ENCODE assay signal across 13 cellular contexts in genomic region chr10:31622993-31623392, GRCh38.
A peak's percentile ranks its signal among the peaks of the same experiment; 100 is the strongest.
DNase-seq lines count a peak whose midpoint lies in the region; TF ChIP-seq lines count a peak whose summit lies in the region.
"Had no signal": no experiment of that assay in that cellular context is flagged by ENCODE, and none has a peak within 500 bp of the region (broad histone marks: within the 10 kb centered on the region; RNA-seq: fewer than 3 reads in every experiment).

No MANE protein-coding gene starts in this region.

- H3K27me3 ChIP-seq in ascending aorta: no peaks in the 10 kb centered on the region
- H3K27me3 ChIP-seq in cardiac muscle cell: no peaks in the 10 kb centered on the region
- H3K27me3 ChIP-seq in skeletal muscle tissue (ENCODE audit: control insufficient read depth in 3 of 3, insufficient read depth in 3 of 3, low read length in 3 of 3): no peaks in the 10 kb centered on the region
- H3K27me3 ChIP-seq: ovary had no signal

- intact Hi-C loops in ascending aorta (cut with DNase I): no loop called here

- no peak overlapping the region for H3K9ac ChIP-seq in skeletal muscle tissue (ENCODE audit: low read depth in 1 of 3, low read length in 3 of 3)

- H3K4me1 Mint-ChIP-seq in endothelial cell (ENCODE audit: unreplicated experiment): peaks cover 15% of the 10 kb centered on the region
- H3K4me1 Mint-ChIP-seq: activated naive CD8-positive, alpha-beta T cell treated with anti-CD3 and anti-CD28 coated beads, Interleukin-2, amount 50 U/mL, for 24 hours; CD4-positive, alpha-beta memory T cell; stimulated activated memory B cell treated with anti-CD40 and anti-IgM and Interleukin-4, amounts not matched to agents 10 μg/mL and 1 μg/mL and 100 μg/mL, for 72 hours had no signal

- H3K4me1 ChIP-seq in ascending aorta (peaks cover 8 to 18% of the 10 kb centered on the region in 2 donors), cardiac muscle cell (ENCODE audit: low read depth) (no peaks in the 10 kb centered on the region), skeletal muscle tissue (ENCODE audit: control insufficient read depth in 3 of 3, insufficient read depth in 3 of 3, low read length in 3 of 3) (peaks cover 30 to 47% (median 39%) of the 10 kb centered on the region in 3 donors)

- TF ChIP-seq CTCF in ascending aorta (IDR thresholded peaks at IDR 0.05): peak in 1 of 3 experiments; percentile 11
- TF ChIP-seq CTCF in cardiac muscle cell (IDR thresholded peaks at IDR 0.05; ENCODE audit: low read depth, low read length): peak; percentile 39
- no peak for TF ChIP-seq CTCF in endothelial cell (IDR thresholded peaks at IDR 0.05; ENCODE audit: unreplicated experiment)

- peaks cover 3% of the 10 kb centered on the region for H3K27me3 Mint-ChIP-seq in endothelial cell (ENCODE audit: unreplicated experiment)
- H3K27me3 Mint-ChIP-seq: activated naive CD8-positive, alpha-beta T cell treated with anti-CD3 and anti-CD28 coated beads, Interleukin-2, amount 50 U/mL, for 24 hours had no signal

- DNase-seq in ELR (ENCODE audit: low read depth): peak; percentile 18
- DNase-seq in ascending aorta (ENCODE audit: low spot score in 2 of 2): no peak
- peak in 1 of 2 donors; percentile 92 for DNase-seq in cardiac muscle cell (ENCODE audit: low read depth in 1 of 2, low spot score in 1 of 2)
- no peak for DNase-seq in NCI-H345 (lab: John Stamatoyannopoulos, UW)
- DNase-seq in HuH-7.5 (ENCODE audit: low spot score): no peak
- no peak for DNase-seq in endothelial cell (ENCODE audit: low spot score)
- DNase-seq in NCI-H1092 (lab: John Stamatoyannopoulos, UW): no peak
- DNase-seq: activated naive CD8-positive, alpha-beta T cell treated with anti-CD3 and anti-CD28 coated beads, Interleukin-2, amount 50 U/mL, for 24 hours; CD4-positive, alpha-beta memory T cell; effector CD4-positive, alpha-beta T cell; ovary had no signal

- H3K9me3 ChIP-seq in ascending aorta: peaks cover 0 to 26% of the 10 kb centered on the region in 2 donors
- no peaks in the 10 kb centered on the region for H3K9me3 ChIP-seq in cardiac muscle cell (ENCODE audit: low read depth)
- no peaks in the 10 kb centered on the region for H3K9me3 ChIP-seq in skeletal muscle tissue (ENCODE audit: control insufficient read depth in 3 of 3, low read length in 3 of 3)
- H3K9me3 ChIP-seq: ovary had no signal

- peaks cover 8% of the 10 kb centered on the region for H3K9me3 Mint-ChIP-seq in endothelial cell (ENCODE audit: unreplicated experiment)

- H3K4me3 ChIP-seq in ascending aorta (no peak overlapping the region), cardiac muscle cell (no peak overlapping the region), skeletal muscle tissue (ENCODE audit: low read length in 3 of 3) (peak overlapping the region in 1 of 3 donors; percentile 17)
- H3K4me3 ChIP-seq: ovary had no signal

- no peak overlapping the region for H3K27ac Mint-ChIP-seq in endothelial cell (ENCODE audit: unreplicated experiment)
- H3K27ac Mint-ChIP-seq: activated naive CD8-positive, alpha-beta T cell treated with anti-CD3 and anti-CD28 coated beads, Interleukin-2, amount 50 U/mL, for 24 hours; CD4-positive, alpha-beta memory T cell; stimulated activated memory B cell treated with anti-CD40 and anti-IgM and Interleukin-4, amounts not matched to agents 10 μg/mL and 1 μg/mL and 100 μg/mL, for 72 hours had no signal

- no peaks in the 10 kb centered on the region for H3K36me3 ChIP-seq in ascending aorta
- no peaks in the 10 kb centered on the region for H3K36me3 ChIP-seq in cardiac muscle cell
- H3K36me3 ChIP-seq in skeletal muscle tissue (ENCODE audit: control insufficient read depth in 3 of 3, insufficient read depth in 3 of 3, low read length in 3 of 3): no peaks in the 10 kb centered on the region
- H3K36me3 ChIP-seq: ovary had no signal

- H3K27ac ChIP-seq in ascending aorta (peak overlapping the region; percentile 23 to 65), cardiac muscle cell (no peak overlapping the region), skeletal muscle tissue (ENCODE audit: low read depth, low read length) (peak overlapping the region; percentile 46)
- H3K27ac ChIP-seq: ovary had no signal

- H3K4me3 Mint-ChIP-seq in endothelial cell (ENCODE audit: unreplicated experiment): no peak overlapping the region
- H3K4me3 Mint-ChIP-seq: activated naive CD8-positive, alpha-beta T cell treated with anti-CD3 and anti-CD28 coated beads, Interleukin-2, amount 50 U/mL, for 24 hours; CD4-positive, alpha-beta memory T cell; stimulated activated memory B cell treated with anti-CD40 and anti-IgM and Interleukin-4, amounts not matched to agents 10 μg/mL and 1 μg/mL and 100 μg/mL, for 72 hours had no signal

- H3K36me3 Mint-ChIP-seq in endothelial cell (ENCODE audit: low read depth, unreplicated experiment): peaks cover 7% of the 10 kb centered on the region
